ENCODE assay signal across 19 cellular contexts in genomic region chr7:134451656-134452055, GRCh38. TPM values are rescaled to one million over a fixed set of nuclear protein-coding genes. Genes with fewer than 3 reads are reported as not detected.
DNase-seq lines count a peak whose midpoint lies in the region; ATAC-seq, FAIRE-seq and TF ChIP-seq lines count a peak whose summit lies in the region.
"Had no signal": no experiment of that assay in that cellular context is flagged by ENCODE, and none has a peak within 500 bp of the region (broad histone marks: within the 10 kb centered on the region; RNA-seq: fewer than 3 reads in every experiment).

No MANE protein-coding gene starts in this region.

- peak overlapping the region; percentile 20 for H3K4me3 Mint-ChIP-seq in dendritic cell treated with granulocyte-macrophage colony-stimulating factor and Interleukin-4, amounts not matched to agents 40 ng/mL and 50 ng/mL, for 4 days
- no peak overlapping the region for H3K4me3 Mint-ChIP-seq in neural crest cell
- no peak overlapping the region for H3K4me3 Mint-ChIP-seq in naive thymus-derived CD8-positive, alpha-beta T cell
- H3K4me3 Mint-ChIP-seq: CD4-positive, alpha-beta T cell had no signal

- POLR2A ChIA-PET in HepG2 (lab: Yijun Ruan, JAX): no interaction called here
- POLR2A ChIA-PET in naive thymus-derived CD8-positive, alpha-beta T cell (lab: Charles Lee): no interaction called here

- WGBS in right lobe of liver (ENCODE audit: insufficient coverage, low coverage, low lambda C conversion rate, missing lambda C conversion rate): 50% methylated on average over 5 of the region's 11 CpGs
- WGBS in HepG2 (ENCODE audit: low lambda C conversion rate): 98% methylated on average over 11 of the region's 11 CpGs

- peaks cover 68% of the 10 kb centered on the region for H3K36me3 Mint-ChIP-seq in dendritic cell treated with granulocyte-macrophage colony-stimulating factor and Interleukin-4, amounts not matched to agents 40 ng/mL and 50 ng/mL, for 4 days (ENCODE audit: low read depth)
- peaks cover 4% of the 10 kb centered on the region for H3K36me3 Mint-ChIP-seq in neural crest cell (ENCODE audit: low read depth)
- peaks cover 0 to 65% (median 20%) of the 10 kb centered on the region in 3 donors for H3K36me3 Mint-ChIP-seq in naive thymus-derived CD8-positive, alpha-beta T cell

- no peak overlapping the region for H2AFZ ChIP-seq in HepG2 (ENCODE audit: low read length)
- H2AFZ ChIP-seq: GM23248 had no signal

- H3K27me3 Mint-ChIP-seq in dendritic cell treated with granulocyte-macrophage colony-stimulating factor and Interleukin-4, amounts not matched to agents 40 ng/mL and 50 ng/mL, for 4 days: no peaks in the 10 kb centered on the region
- no peaks in the 10 kb centered on the region for H3K27me3 Mint-ChIP-seq in neural crest cell (ENCODE audit: low read depth)
- no peaks in the 10 kb centered on the region for H3K27me3 Mint-ChIP-seq in naive thymus-derived CD8-positive, alpha-beta T cell
- H3K27me3 Mint-ChIP-seq: CD4-positive, alpha-beta T cell had no signal

- no peak overlapping the region for H3K9ac ChIP-seq in HepG2 (ENCODE audit: insufficient read depth, low read depth, low read length)
- H3K9ac ChIP-seq: GM23248 had no signal

- H3K4me3 ChIP-seq in right lobe of liver: no peak overlapping the region
- H3K4me3 ChIP-seq in HepG2 (replicated peaks in 1 of 3; ENCODE audit: insufficient read depth in 1 of 3, low read depth in 2 of 3, low read length in 3 of 3): no peak overlapping the region
- H3K4me3 ChIP-seq: GM23248 had no signal

- no peak for FAIRE-seq in HepG2 (lab: Jason Lieb, UNC)

- no peaks in the 10 kb centered on the region for H3K27me3 ChIP-seq in right lobe of liver
- H3K27me3 ChIP-seq in HepG2 (ENCODE audit: control insufficient read depth in 1 of 2, insufficient read depth in 2 of 2, low read length in 2 of 2): no peaks in the 10 kb centered on the region

- H4K20me1 ChIP-seq in HepG2 (ENCODE audit: insufficient read depth, low read length): no peaks in the 10 kb centered on the region

- in situ Hi-C loops in HepG2 (cut with HindIII; ENCODE audit: extremely low pct_ligation_motif_present, low pct_unique_long_range_greater_than_20kb): no loop called here

- no peak overlapping the region for H3K27ac ChIP-seq in right lobe of liver
- no peak overlapping the region for H3K27ac ChIP-seq in HepG2 (ENCODE audit: extremely low read length, insufficient read depth, low read length)
- H3K27ac ChIP-seq: GM23248, RWPE1 had no signal

- H3K4me1 Mint-ChIP-seq in dendritic cell treated with granulocyte-macrophage colony-stimulating factor and Interleukin-4, amounts not matched to agents 40 ng/mL and 50 ng/mL, for 4 days (ENCODE audit: low read depth): peaks cover 75% of the 10 kb centered on the region
- peaks cover 30% of the 10 kb centered on the region for H3K4me1 Mint-ChIP-seq in neural crest cell
- H3K4me1 Mint-ChIP-seq in naive thymus-derived CD8-positive, alpha-beta T cell: peaks cover 19 to 46% (median 39%) of the 10 kb centered on the region in 4 donors

- TF ChIP-seq RAD21 in HepG2 (CRISPR knock-in tag; IDR thresholded peaks at IDR 0.05): no peak

- H3K36me3 ChIP-seq in right lobe of liver: peaks cover 0 to 5% (median 0%) of the 10 kb centered on the region in 4 donors
- H3K36me3 ChIP-seq in HepG2 (replicated peaks in 1 of 2; ENCODE audit: control insufficient read depth in 1 of 2, insufficient read depth in 2 of 2, low read length in 2 of 2): peaks cover 23 to 50% of the 10 kb centered on the region in 2 experiments

- TF ChIP-seq EP300 in HepG2 (IDR thresholded peaks at IDR 0.05; ENCODE audit: low read depth in 2 of 2, low read length in 2 of 2): no peak
- no peak for TF ChIP-seq EP300 in HepG2 (CRISPR knock-in tag; IDR thresholded peaks at IDR 0.05; ENCODE audit: borderline replicate concordance)

- H3K9me3 ChIP-seq in right lobe of liver (no peaks in the 10 kb centered on the region), HepG2 (ENCODE audit: low read length) (no peaks in the 10 kb centered on the region)

- peak; percentile 41 to 66 (median 54) for ATAC-seq in right lobe of liver
- no peak for ATAC-seq in HepG2
- ATAC-seq in GM18858 (IDR thresholded peaks at IDR 0.05; ENCODE audit: unreplicated experiment): no peak
- ATAC-seq in naive thymus-derived CD8-positive, alpha-beta T cell: no peak
- ATAC-seq: HCT116 had no signal

- intact Hi-C loops in right lobe of liver (cut with DNase I): loop anchor here in 1 of 2 donors (10.0 kb wide), 1 partner anchor 63 kb away; no protein-coding TSS in a partner anchor
- intact Hi-C loops in HepG2 (cut with micrococcal nuclease; ENCODE audit: unreplicated experiment): no loop called here
- intact Hi-C loops in dendritic cell treated with granulocyte-macrophage colony-stimulating factor and Interleukin-4, amounts not matched to agents 40 ng/mL and 50 ng/mL, for 4 days (cut with micrococcal nuclease): no loop called here

- H3K4me2 ChIP-seq in HepG2 (ENCODE audit: low read depth, low read length): no peak overlapping the region

- TF ChIP-seq CTCF in right lobe of liver (IDR thresholded peaks at IDR 0.05) (no peak), HepG2 (CRISPR knock-in tag; IDR thresholded peaks at IDR 0.05) (no peak), neural crest cell (conservative IDR thresholded peaks at IDR 0.05) (no peak)

- CTCF ChIA-PET in HepG2 (lab: Yijun Ruan, JAX; ENCODE audit: low intra/inter-chr PET ratio, low total read pairs): no interaction called here

- H3K79me2 ChIP-seq in HepG2 (ENCODE audit: insufficient read depth, low read length): peaks cover 10% of the 10 kb centered on the region

- H3K4me1 ChIP-seq in right lobe of liver (peaks cover 0 to 5% (median 0%) of the 10 kb centered on the region in 4 donors), HepG2 (ENCODE audit: insufficient read depth, low read length) (peaks cover 12% of the 10 kb centered on the region; the same call in 1 of the 2 replicates)

- no peaks in the 10 kb centered on the region for H3K9me3 Mint-ChIP-seq in dendritic cell treated with granulocyte-macrophage colony-stimulating factor and Interleukin-4, amounts not matched to agents 40 ng/mL and 50 ng/mL, for 4 days
- no peaks in the 10 kb centered on the region for H3K9me3 Mint-ChIP-seq in neural crest cell
- no peaks in the 10 kb centered on the region for H3K9me3 Mint-ChIP-seq in naive thymus-derived CD8-positive, alpha-beta T cell
- H3K9me3 Mint-ChIP-seq: CD4-positive, alpha-beta T cell had no signal

- peak in 2 of 3 donors; percentile 40 to 57 for DNase-seq in right lobe of liver
- no peak for DNase-seq in HepG2 (ENCODE audit: low spot score)
- DNase-seq in neural crest cell (ENCODE audit: low read depth, low spot score): no peak
- DNase-seq in amniotic stem cell (lab: John Stamatoyannopoulos, UW): no peak
- no peak for DNase-seq in retina
- DNase-seq in naive thymus-derived CD8-positive, alpha-beta T cell: no peak
- DNase-seq: CD4-positive, alpha-beta T cell; DMS53; GM23248; KBM-7; NCI-H1417 treated with DMSO at 0.1 percent for 48 hours; NCI-H1930; NCI-H446; NK-92 treated with Interleukin-12 subunit alpha and Interleukin-12 subunit beta, amount 100 ng/mL, for 24 hours; OCI-M1 had no signal

- BruUV-seq in HepG2 (replicated peaks; lab: Mats Ljungman, UMichigan): no TSS peak

- H3K27ac Mint-ChIP-seq in dendritic cell treated with granulocyte-macrophage colony-stimulating factor and Interleukin-4, amounts not matched to agents 40 ng/mL and 50 ng/mL, for 4 days: peak overlapping the region; percentile 76
- H3K27ac Mint-ChIP-seq in neural crest cell (ENCODE audit: unreplicated experiment): peak overlapping the region; percentile 35
- H3K27ac Mint-ChIP-seq in naive thymus-derived CD8-positive, alpha-beta T cell: no peak overlapping the region
- H3K27ac Mint-ChIP-seq: CD4-positive, alpha-beta T cell had no signal

- TF ChIP-seq POLR2A in right lobe of liver (IDR thresholded peaks at IDR 0.05): no peak
- no peak for TF ChIP-seq POLR2A in HepG2 (IDR thresholded peaks at IDR 0.05; ENCODE audit: insufficient read depth in 1 of 2, low read depth in 2 of 2, low read length in 2 of 2)

TF ChIP-seq in HepG2, 621 proteins besides CTCF, POLR2A, EP300 and RAD21 (continues in another document):
- TF ChIP-seq TAF15 (IDR thresholded peaks at IDR 0.05; ENCODE audit: low read depth, low read length, poor library complexity, severe bottlenecking) (no peak), ZNF564 (CRISPR knock-in tag; IDR thresholded peaks at IDR 0.05) (no peak), ZFYVE20 (CRISPR knock-in tag; IDR thresholded peaks at IDR 0.05; ENCODE audit: borderline replicate concordance, low read depth) (no peak), ATRX (CRISPR knock-in tag; IDR thresholded peaks at IDR 0.05; ENCODE audit: borderline replicate concordance) (no peak)

RNA-seq across cellular contexts. Expression of gene AKR1B1, which starts 7.2 kb away (rescaled TPM):
- 10 to 100 TPM in 3 of 6 experiments, 1 to 10 TPM in 3; 6.9 to 18.1 (median 9.7) TPM for total RNA-seq in right lobe of liver
- total RNA-seq in HepG2 (2016; rRNA removed; fragmentation: Illumina TruSeq; extraction: Trizol): 89.9 and 123 TPM in 2 replicates
- total RNA-seq in HepG2 (2016; cell fraction: cytosol; rRNA removed; fragmentation: Illumina TruSeq; extraction: Trizol; ENCODE audit: low read depth): 18.6 and 21.8 TPM in 2 replicates
- 90.1 and 128 TPM in 2 replicates for total RNA-seq in HepG2 (2016; cell fraction: insoluble cytoplasmic fraction; rRNA removed; fragmentation: Illumina TruSeq; extraction: Trizol)
- 35.9 and 44.9 TPM in 2 replicates for total RNA-seq in HepG2 (2016; cell fraction: membrane; rRNA removed; fragmentation: Illumina TruSeq; extraction: Trizol)
- total RNA-seq in HepG2 (2016; cell fraction: nucleus; rRNA removed; fragmentation: Illumina TruSeq; extraction: Trizol): 54.7 and 57.3 TPM in 2 replicates
- polyA plus RNA-seq in HepG2 (2011; rRNA removed): 110 and 133 TPM in 2 replicates
- 110 and 134 TPM in 2 replicates for polyA plus RNA-seq in HepG2 (2011; cell fraction: cytosol; rRNA removed)
- polyA plus RNA-seq in HepG2 (2011; cell fraction: nucleus; rRNA removed): 174 and 175 TPM in 2 replicates
- polyA plus RNA-seq in HepG2 (2012): 75.6 and 118 TPM in 2 replicates
- polyA plus RNA-seq in HepG2 (2016; cell fraction: cytosol; fragmentation: Illumina TruSeq; extraction: Trizol; ENCODE audit: low read depth): 34.8 and 35.7 TPM in 2 replicates
- 202 TPM in 2 replicates for polyA plus RNA-seq in HepG2 (2016; cell fraction: insoluble cytoplasmic fraction; fragmentation: Illumina TruSeq; extraction: Trizol; ENCODE audit: low read depth)
- 50.2 and 53.2 TPM in 2 replicates for polyA plus RNA-seq in HepG2 (2016; cell fraction: membrane; fragmentation: Illumina TruSeq; extraction: Trizol; ENCODE audit: low read depth)
- 130 and 138 TPM in 2 replicates for polyA plus RNA-seq in HepG2 (2016; cell fraction: nucleus; fragmentation: Illumina TruSeq; extraction: Trizol; ENCODE audit: insufficient read depth, low read depth)
- 62.1 and 271 TPM in 2 replicates for polyA minus RNA-seq in HepG2 (2011; rRNA and poly(A)+ RNA removed; ENCODE audit: low replicate concordance)
- polyA minus RNA-seq in HepG2 (2011; cell fraction: cytosol; rRNA and poly(A)+ RNA removed): 22.2 and 30.0 TPM in 2 replicates
- polyA minus RNA-seq in HepG2 (2011; cell fraction: nucleus; rRNA and poly(A)+ RNA removed): 30.1 and 34.6 TPM in 2 replicates
- 202 and 204 TPM in 2 replicates for total RNA-seq in neural crest cell
- total RNA-seq in naive thymus-derived CD8-positive, alpha-beta T cell: 100 to 1,000 TPM; 130 to 134 TPM
- polyA plus RNA-seq in naive thymus-derived CD8-positive, alpha-beta T cell: 100 to 1,000 TPM; 181 to 202 (median 181) TPM

Comparison
In these comparisons a context has a peak if more than half of its experiments do, and no peak if none do; other contexts are left out.
1. ATAC-seq: peak in right lobe of liver (4 of 4); none in HepG2 (single experiment), GM18858 (single experiment) and naive thymus-derived CD8-positive, alpha-beta T cell (0 of 2).
2. DNase-seq: peak in right lobe of liver (2 of 3); none in HepG2 (single experiment), neural crest cell (single experiment), amniotic stem cell (single experiment), retina (single experiment) and naive thymus-derived CD8-positive, alpha-beta T cell (0 of 10).
3. H3K27ac Mint-ChIP-seq: peak in dendritic cell treated with granulocyte-macrophage colony-stimulating factor and Interleukin-4, amounts not matched to agents 40 ng/mL and 50 ng/mL, for 4 days (single experiment) and neural crest cell (single experiment); none in naive thymus-derived CD8-positive, alpha-beta T cell (0 of 10).